ENCODE assay signal across 14 cellular contexts in the genomic region with DNA sequence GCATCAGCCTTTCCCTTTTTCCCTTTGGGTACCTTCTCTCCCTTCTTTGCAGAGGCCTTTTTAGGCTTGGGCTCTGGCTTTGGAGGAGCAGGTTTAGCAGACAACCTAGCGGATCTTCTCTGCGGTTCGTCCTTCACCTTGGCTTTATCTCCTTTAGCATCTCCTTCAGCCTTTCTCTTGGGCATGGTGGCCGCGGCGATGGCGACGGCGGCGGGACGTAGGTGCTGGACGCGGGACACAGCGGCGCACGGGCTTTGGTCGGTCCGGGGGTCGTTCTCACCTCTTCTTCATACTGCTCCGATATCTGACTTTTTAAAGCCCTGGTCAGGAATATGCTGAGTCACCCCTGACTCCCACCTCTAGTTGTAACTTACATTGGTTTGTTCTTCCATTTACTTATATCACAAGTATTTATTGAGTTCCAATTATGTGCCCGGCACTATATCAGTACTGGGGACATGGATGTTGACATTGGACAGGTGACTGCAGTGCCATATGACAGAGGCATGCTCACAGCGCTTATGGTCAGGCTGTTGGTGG. TPM values are rescaled to one million over a fixed set of nuclear protein-coding genes. Genes with fewer than 3 reads are reported as not detected.
DNase-seq lines count a peak whose midpoint lies in the region; ATAC-seq, FAIRE-seq and TF ChIP-seq lines count a peak whose summit lies in the region.
"Had no signal": no experiment of that assay in that cellular context is flagged by ENCODE, and none has a peak within 500 bp of the region (broad histone marks: within the 10 kb centered on the region; RNA-seq: fewer than 3 reads in every experiment).

No MANE protein-coding gene starts in this region.

- no peaks in the 10 kb centered on the region for H3K27me3 ChIP-seq in HepG2 (ENCODE audit: control insufficient read depth in 1 of 2, insufficient read depth in 2 of 2, low read length in 2 of 2)
- no peaks in the 10 kb centered on the region for H3K27me3 ChIP-seq in right lobe of liver

- H3K9me3 Mint-ChIP-seq in T-cell (no peaks in the 10 kb centered on the region), memory B cell (no peaks in the 10 kb centered on the region)

- no peak overlapping the region for H3K4me3 Mint-ChIP-seq in T-cell
- no peak overlapping the region for H3K4me3 Mint-ChIP-seq in memory B cell

- H3K9me3 ChIP-seq in HepG2 (ENCODE audit: low read length) (no peaks in the 10 kb centered on the region), right lobe of liver (no peaks in the 10 kb centered on the region)

- ATAC-seq in HepG2 (no peak), right lobe of liver (no peak), T-cell (replicated peaks in 1 of 4) (no peak), memory B cell (ENCODE audit: low read depth) (no peak), GM21526 (IDR thresholded peaks at IDR 0.05; ENCODE audit: low FRiP score, unreplicated experiment) (no peak), GM19035 (IDR thresholded peaks at IDR 0.05; ENCODE audit: unreplicated experiment) (no peak), GM19463 (IDR thresholded peaks at IDR 0.05; ENCODE audit: unreplicated experiment) (no peak)
- ATAC-seq: PC-3 had no signal

- POLR2A ChIA-PET in HepG2 (lab: Yijun Ruan, JAX): no interaction called here
- POLR2A ChIA-PET in T-cell (lab: Charles Lee): no interaction called here

- no peak overlapping the region for H3K4me2 ChIP-seq in HepG2 (ENCODE audit: low read depth, low read length)

- H3K36me3 Mint-ChIP-seq in T-cell (no peaks in the 10 kb centered on the region), memory B cell (no peaks in the 10 kb centered on the region)

- TF ChIP-seq CTCF in HepG2 (CRISPR knock-in tag; IDR thresholded peaks at IDR 0.05) (no peak), right lobe of liver (IDR thresholded peaks at IDR 0.05) (no peak)

- no peaks in the 10 kb centered on the region for H4K20me1 ChIP-seq in HepG2 (ENCODE audit: insufficient read depth, low read length)

- WGBS in HepG2 (ENCODE audit: low lambda C conversion rate): 86% methylated on average over 22 of the region's 22 CpGs
- WGBS in right lobe of liver (ENCODE audit: insufficient coverage, low coverage, low lambda C conversion rate, missing lambda C conversion rate): 84% methylated on average over 9 of the region's 22 CpGs

- peaks cover 8 to 12% (median 11%) of the 10 kb centered on the region in 3 donors for H3K4me1 Mint-ChIP-seq in T-cell
- H3K4me1 Mint-ChIP-seq in memory B cell: peaks cover 8% of the 10 kb centered on the region

- in situ Hi-C loops in HepG2 (cut with HindIII; ENCODE audit: extremely low pct_ligation_motif_present, low pct_unique_long_range_greater_than_20kb): loop anchor here (5.0 kb wide), 1 partner anchor 103 kb away; no protein-coding TSS in a partner anchor

- FAIRE-seq in HepG2 (lab: Jason Lieb, UNC): no peak
- FAIRE-seq: H54 had no signal

- TF ChIP-seq EP300 in HepG2 (IDR thresholded peaks at IDR 0.05; ENCODE audit: low read depth in 2 of 2, low read length in 2 of 2) (no peak), HepG2 (CRISPR knock-in tag; IDR thresholded peaks at IDR 0.05; ENCODE audit: borderline replicate concordance) (no peak)

- no peak overlapping the region for H3K9ac ChIP-seq in HepG2 (ENCODE audit: insufficient read depth, low read depth, low read length)

- H3K36me3 ChIP-seq in HepG2 (replicated peaks in 1 of 2; ENCODE audit: control insufficient read depth in 1 of 2, insufficient read depth in 2 of 2, low read length in 2 of 2): no peaks in the 10 kb centered on the region
- H3K36me3 ChIP-seq in right lobe of liver: no peaks in the 10 kb centered on the region

- no peaks in the 10 kb centered on the region for H3K79me2 ChIP-seq in HepG2 (ENCODE audit: insufficient read depth, low read length)

- H3K27ac Mint-ChIP-seq in T-cell (peak overlapping the region; percentile 36 to 67), memory B cell (peak overlapping the region; percentile 78)

- no TSS peak for BruUV-seq in HepG2 (replicated peaks; lab: Mats Ljungman, UMichigan)

- CTCF ChIA-PET in HepG2 (lab: Yijun Ruan, JAX; ENCODE audit: low intra/inter-chr PET ratio, low total read pairs): no interaction called here
- CTCF ChIA-PET in T-cell (lab: Charles Lee): interaction anchor here (0.6 to 1.1 kb wide), 2 partner anchors 43 to 108 kb away, joined by 3 to 4 read pairs; partner anchors contain the start of gene SH3BP5 (in 1 of the 2)

- H3K27ac ChIP-seq in HepG2 (ENCODE audit: extremely low read length, insufficient read depth, low read length) (no peak overlapping the region), right lobe of liver (no peak overlapping the region)

- DNase-seq in HepG2 (ENCODE audit: low spot score) (no peak), right lobe of liver (no peak), T-cell (no peak), memory B cell (ENCODE audit: low spot score in 2 of 2) (no peak)
- DNase-seq: NCI-H1417, NCI-H1930, NCI-H2171, NCI-H446 treated with DMSO at 0.1 percent for 48 hours, NCI-H748 treated with DMSO at 0.1 percent for 48 hours, PC-3 had no signal

- no peak for TF ChIP-seq RAD21 in HepG2 (CRISPR knock-in tag; IDR thresholded peaks at IDR 0.05)

- intact Hi-C loops in HepG2 (cut with micrococcal nuclease; ENCODE audit: unreplicated experiment): loop anchor here (5.0 kb wide), 1 partner anchor 48 kb away; no protein-coding TSS in a partner anchor
- intact Hi-C loops in right lobe of liver (cut with DNase I): loop anchor here (5.0 to 10.0 kb wide), 2 partner anchors 101 to 108 kb away; no protein-coding TSS in a partner anchor

- H2AFZ ChIP-seq in HepG2 (ENCODE audit: low read length): no peak overlapping the region

- H3K4me1 ChIP-seq in HepG2 (ENCODE audit: insufficient read depth, low read length): peaks cover 5% of the 10 kb centered on the region; the same call in 1 of the 2 replicates
- H3K4me1 ChIP-seq in right lobe of liver: peaks cover 0 to 5% (median 0%) of the 10 kb centered on the region in 4 donors

- H3K27me3 Mint-ChIP-seq in T-cell (no peaks in the 10 kb centered on the region), memory B cell (no peaks in the 10 kb centered on the region)

- TF ChIP-seq POLR2A in HepG2 (IDR thresholded peaks at IDR 0.05; ENCODE audit: insufficient read depth in 1 of 2, low read depth in 2 of 2, low read length in 2 of 2) (no peak), right lobe of liver (IDR thresholded peaks at IDR 0.05) (no peak)

- H3K4me3 ChIP-seq in HepG2 (replicated peaks in 1 of 3; ENCODE audit: insufficient read depth in 1 of 3, low read depth in 2 of 3, low read length in 3 of 3): no peak overlapping the region
- H3K4me3 ChIP-seq in right lobe of liver: no peak overlapping the region

RNA-seq across cellular contexts. Expression of gene SH3BP5, which starts 43.1 kb away (rescaled TPM):
- total RNA-seq in HepG2 (2016; rRNA removed; fragmentation: Illumina TruSeq; extraction: Trizol): 0.09 TPM in 1 of 2 replicates, not detected in the other
- total RNA-seq in HepG2 (2016; cell fraction: cytosol; rRNA removed; fragmentation: Illumina TruSeq; extraction: Trizol; ENCODE audit: low read depth): not detected in 2 replicates
- 0.06 TPM in 1 of 2 replicates, not detected in the other for total RNA-seq in HepG2 (2016; cell fraction: insoluble cytoplasmic fraction; rRNA removed; fragmentation: Illumina TruSeq; extraction: Trizol)
- total RNA-seq in HepG2 (2016; cell fraction: membrane; rRNA removed; fragmentation: Illumina TruSeq; extraction: Trizol): not detected in 2 replicates
- total RNA-seq in HepG2 (2016; cell fraction: nucleus; rRNA removed; fragmentation: Illumina TruSeq; extraction: Trizol): not detected in 2 replicates
- polyA plus RNA-seq in HepG2 (2011; rRNA removed): 0.09 and 0.16 TPM in 2 replicates
- 0.05 and 0.09 TPM in 2 replicates for polyA plus RNA-seq in HepG2 (2011; cell fraction: cytosol; rRNA removed)
- polyA plus RNA-seq in HepG2 (2011; cell fraction: nucleus; rRNA removed): 0.26 TPM in 1 of 2 replicates, not detected in the other
- polyA plus RNA-seq in HepG2 (2012): 0.11 TPM in 1 of 2 replicates, not detected in the other
- polyA plus RNA-seq in HepG2 (2016; cell fraction: cytosol; fragmentation: Illumina TruSeq; extraction: Trizol; ENCODE audit: low read depth): not detected in 2 replicates
- 0.25 TPM in 1 of 2 replicates, not detected in the other for polyA plus RNA-seq in HepG2 (2016; cell fraction: insoluble cytoplasmic fraction; fragmentation: Illumina TruSeq; extraction: Trizol; ENCODE audit: low read depth)
- polyA plus RNA-seq in HepG2 (2016; cell fraction: membrane; fragmentation: Illumina TruSeq; extraction: Trizol; ENCODE audit: low read depth): not detected in 2 replicates
- polyA plus RNA-seq in HepG2 (2016; cell fraction: nucleus; fragmentation: Illumina TruSeq; extraction: Trizol; ENCODE audit: insufficient read depth, low read depth): not detected in 2 replicates
- 0.18 and 30.8 TPM in 2 replicates for polyA minus RNA-seq in HepG2 (2011; rRNA and poly(A)+ RNA removed; ENCODE audit: low replicate concordance)
- not detected in 2 replicates for polyA minus RNA-seq in HepG2 (2011; cell fraction: cytosol; rRNA and poly(A)+ RNA removed)
- 0.52 TPM in 1 of 2 replicates, not detected in the other for polyA minus RNA-seq in HepG2 (2011; cell fraction: nucleus; rRNA and poly(A)+ RNA removed)
- 10 to 100 TPM in 4 of 6 experiments, 1 to 10 TPM in 2; 8.9 to 19.2 (median 13.8) TPM for total RNA-seq in right lobe of liver
- 10 to 100 TPM; 25.0 to 66.7 (median 41.7) TPM for total RNA-seq in T-cell

RNA-seq across cellular contexts. Expression of gene METTL6, which starts 51.8 kb away (rescaled TPM):
- total RNA-seq in HepG2 (2016; rRNA removed; fragmentation: Illumina TruSeq; extraction: Trizol) (29.4 and 35.9 TPM in 2 replicates), right lobe of liver (1 to 10 TPM; 5.3 to 7.5 (median 6.2) TPM), T-cell (10 to 100 TPM in 4 of 5 donors, 1 to 10 TPM in 1; 8.1 to 19.9 (median 14.7) TPM)
- total RNA-seq in HepG2 (2016; cell fraction: cytosol; rRNA removed; fragmentation: Illumina TruSeq; extraction: Trizol; ENCODE audit: low read depth): 22.7 and 26.8 TPM in 2 replicates
- total RNA-seq in HepG2 (2016; cell fraction: insoluble cytoplasmic fraction; rRNA removed; fragmentation: Illumina TruSeq; extraction: Trizol): 27.2 and 36.6 TPM in 2 replicates
- 24.1 and 24.6 TPM in 2 replicates for total RNA-seq in HepG2 (2016; cell fraction: membrane; rRNA removed; fragmentation: Illumina TruSeq; extraction: Trizol)
- total RNA-seq in HepG2 (2016; cell fraction: nucleus; rRNA removed; fragmentation: Illumina TruSeq; extraction: Trizol): 19.4 and 19.9 TPM in 2 replicates
- polyA plus RNA-seq in HepG2 (2011; rRNA removed): 17.2 and 17.3 TPM in 2 replicates
- polyA plus RNA-seq in HepG2 (2011; cell fraction: cytosol; rRNA removed): 14.0 and 16.7 TPM in 2 replicates
- 8.0 and 10.6 TPM in 2 replicates for polyA plus RNA-seq in HepG2 (2011; cell fraction: nucleus; rRNA removed)
- 14.2 and 16.9 TPM in 2 replicates for polyA plus RNA-seq in HepG2 (2012)
- polyA plus RNA-seq in HepG2 (2016; cell fraction: cytosol; fragmentation: Illumina TruSeq; extraction: Trizol; ENCODE audit: low read depth): 8.7 and 10.2 TPM in 2 replicates
- 27.6 and 30.8 TPM in 2 replicates for polyA plus RNA-seq in HepG2 (2016; cell fraction: insoluble cytoplasmic fraction; fragmentation: Illumina TruSeq; extraction: Trizol; ENCODE audit: low read depth)
- polyA plus RNA-seq in HepG2 (2016; cell fraction: membrane; fragmentation: Illumina TruSeq; extraction: Trizol; ENCODE audit: low read depth): 10.9 and 14.1 TPM in 2 replicates
- 18.8 and 19.1 TPM in 2 replicates for polyA plus RNA-seq in HepG2 (2016; cell fraction: nucleus; fragmentation: Illumina TruSeq; extraction: Trizol; ENCODE audit: insufficient read depth, low read depth)
- polyA minus RNA-seq in HepG2 (2011; rRNA and poly(A)+ RNA removed; ENCODE audit: low replicate concordance): 17.3 and 21.1 TPM in 2 replicates
- polyA minus RNA-seq in HepG2 (2011; cell fraction: cytosol; rRNA and poly(A)+ RNA removed): 7.7 and 9.8 TPM in 2 replicates
- polyA minus RNA-seq in HepG2 (2011; cell fraction: nucleus; rRNA and poly(A)+ RNA removed): 20.2 and 23.5 TPM in 2 replicates

RNA-seq across cellular contexts. Expression of gene EAF1, which starts 51.9 kb away (rescaled TPM):
- 30.0 and 38.5 TPM in 2 replicates for total RNA-seq in HepG2 (2016; rRNA removed; fragmentation: Illumina TruSeq; extraction: Trizol)
- total RNA-seq in HepG2 (2016; cell fraction: cytosol; rRNA removed; fragmentation: Illumina TruSeq; extraction: Trizol; ENCODE audit: low read depth): 2.7 and 2.8 TPM in 2 replicates
- total RNA-seq in HepG2 (2016; cell fraction: insoluble cytoplasmic fraction; rRNA removed; fragmentation: Illumina TruSeq; extraction: Trizol): 30.9 and 39.2 TPM in 2 replicates
- total RNA-seq in HepG2 (2016; cell fraction: membrane; rRNA removed; fragmentation: Illumina TruSeq; extraction: Trizol): 13.8 and 15.2 TPM in 2 replicates
- total RNA-seq in HepG2 (2016; cell fraction: nucleus; rRNA removed; fragmentation: Illumina TruSeq; extraction: Trizol): 15.8 and 18.3 TPM in 2 replicates
- 8.1 and 8.4 TPM in 2 replicates for polyA plus RNA-seq in HepG2 (2011; rRNA removed)
- 7.9 and 8.6 TPM in 2 replicates for polyA plus RNA-seq in HepG2 (2011; cell fraction: cytosol; rRNA removed)
- 8.3 and 10.1 TPM in 2 replicates for polyA plus RNA-seq in HepG2 (2011; cell fraction: nucleus; rRNA removed)
- 13.2 and 13.9 TPM in 2 replicates for polyA plus RNA-seq in HepG2 (2012)
- 0.75 and 0.85 TPM in 2 replicates for polyA plus RNA-seq in HepG2 (2016; cell fraction: cytosol; fragmentation: Illumina TruSeq; extraction: Trizol; ENCODE audit: low read depth)
- polyA plus RNA-seq in HepG2 (2016; cell fraction: insoluble cytoplasmic fraction; fragmentation: Illumina TruSeq; extraction: Trizol; ENCODE audit: low read depth): 26.3 and 27.8 TPM in 2 replicates
- 3.4 and 3.8 TPM in 2 replicates for polyA plus RNA-seq in HepG2 (2016; cell fraction: membrane; fragmentation: Illumina TruSeq; extraction: Trizol; ENCODE audit: low read depth)
- 20.2 and 20.4 TPM in 2 replicates for polyA plus RNA-seq in HepG2 (2016; cell fraction: nucleus; fragmentation: Illumina TruSeq; extraction: Trizol; ENCODE audit: insufficient read depth, low read depth)
- polyA minus RNA-seq in HepG2 (2011; rRNA and poly(A)+ RNA removed; ENCODE audit: low replicate concordance): 14.7 and 20.2 TPM in 2 replicates
- 14.6 and 16.9 TPM in 2 replicates for polyA minus RNA-seq in HepG2 (2011; cell fraction: cytosol; rRNA and poly(A)+ RNA removed)
- 7.5 and 13.4 TPM in 2 replicates for polyA minus RNA-seq in HepG2 (2011; cell fraction: nucleus; rRNA and poly(A)+ RNA removed)
- 10 to 100 TPM; 11.6 to 27.7 (median 17.1) TPM for total RNA-seq in right lobe of liver
- 10 to 100 TPM; 17.9 to 29.7 (median 22.8) TPM for total RNA-seq in T-cell

Comparison
In these comparisons a context has a peak if more than half of its experiments do, and no peak if none do; other contexts are left out.
1. RNA of gene SH3BP5, which starts 43.1 kb away (total RNA-seq): 25.0 to 66.7 TPM in T-cell and 8.9 to 19.2 TPM in right lobe of liver; 0.06 to 0.09 TPM in HepG2; every median in the first group is over 4 times any median in the second.